In the genomic region with DNA sequence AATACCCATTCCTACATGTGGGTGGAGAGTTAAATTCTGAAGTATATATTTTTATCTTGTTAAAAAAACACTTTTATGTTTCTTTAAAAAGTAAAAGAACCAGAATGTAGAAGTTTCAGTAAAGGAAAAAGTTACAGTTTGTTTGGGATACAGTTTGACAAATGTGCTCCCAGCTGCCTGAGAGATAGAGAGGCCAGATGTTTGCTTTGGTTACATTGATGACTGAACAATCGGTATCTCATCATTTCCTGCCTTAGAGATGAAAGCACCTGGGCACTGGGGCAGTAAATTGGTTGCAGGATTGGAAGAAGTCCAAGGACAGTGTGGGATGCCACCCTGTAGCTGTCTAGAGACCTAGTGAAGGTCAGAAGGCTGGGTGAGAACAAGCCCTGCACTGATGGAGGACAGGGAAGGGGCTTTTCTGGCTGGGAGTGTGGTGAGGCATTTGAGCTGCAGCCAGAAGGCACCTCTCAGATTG, we compare ENCODE assay signal across 9 cellular contexts. TPM values are rescaled to one million over a fixed set of nuclear protein-coding genes. Genes with fewer than 3 reads are reported as not detected.
A peak's percentile ranks its signal among the peaks of the same experiment; 100 is the strongest.
DNase-seq lines count a peak whose midpoint lies in the region; ATAC-seq and TF ChIP-seq lines count a peak whose summit lies in the region.
"Had no signal": no experiment of that assay in that cellular context is flagged by ENCODE, and none has a peak within 500 bp of the region (broad histone marks: within the 10 kb centered on the region; RNA-seq: fewer than 3 reads in every experiment).

No MANE protein-coding gene starts in this region.

- H3K27ac Mint-ChIP-seq in HFFc6: peak overlapping the region; percentile 85
- H3K27ac Mint-ChIP-seq in activated CD8-positive, alpha-beta T cell treated with anti-CD3 and anti-CD28 coated beads, Interleukin-2, amount 10 ng/mL, durations not matched to agents 7 days and 5 days: peak overlapping the region; percentile 83

- ATAC-seq in activated CD8-positive, alpha-beta T cell treated with anti-CD3 and anti-CD28 coated beads, Interleukin-2, amount 10 ng/mL, durations not matched to agents 7 days and 5 days: peak; percentile 71
- ATAC-seq in right lobe of liver: peak in 3 of 4 donors; percentile 20 to 77 (median 38)
- ATAC-seq: body of pancreas had no signal

- H3K27me3 ChIP-seq in BLaER1 treated with 17β-estradiol and CSF1 and Interleukin-3, amounts not matched to agents 10 nM and 100 nM: no peaks in the 10 kb centered on the region
- H3K27me3 ChIP-seq in right lobe of liver: no peaks in the 10 kb centered on the region
- H3K27me3 ChIP-seq: body of pancreas had no signal

- peak overlapping the region; percentile 62 to 76 (median 70) for H3K4me2 ChIP-seq in BLaER1 treated with 17β-estradiol and CSF1 and Interleukin-3, amounts not matched to agents 10 nM and 100 nM

- H4K20me1 ChIP-seq in BLaER1 treated with 17β-estradiol and CSF1 and Interleukin-3, amounts not matched to agents 10 nM and 100 nM: peaks cover 99 to 100% (median 100%) of the 10 kb centered on the region in 11 experiments

- H3K4me3 Mint-ChIP-seq in HFFc6: peak overlapping the region; percentile 54
- H3K4me3 Mint-ChIP-seq in activated CD8-positive, alpha-beta T cell treated with anti-CD3 and anti-CD28 coated beads, Interleukin-2, amount 10 ng/mL, durations not matched to agents 7 days and 5 days: no peak overlapping the region

- H3K27me3 Mint-ChIP-seq in HFFc6 (ENCODE audit: insufficient read depth): peaks cover 1% of the 10 kb centered on the region; the same call in 1 of the 2 replicates
- no peaks in the 10 kb centered on the region for H3K27me3 Mint-ChIP-seq in activated CD8-positive, alpha-beta T cell treated with anti-CD3 and anti-CD28 coated beads, Interleukin-2, amount 10 ng/mL, durations not matched to agents 7 days and 5 days (ENCODE audit: low read depth)

- H3K9ac ChIP-seq in BLaER1 treated with 17β-estradiol and CSF1 and Interleukin-3, amounts not matched to agents 10 nM and 100 nM: peak overlapping the region in 9 of 11 experiments; percentile 18 to 73 (median 54); a peak in 14 of 22 replicates

- no peak overlapping the region for H3K4me3 ChIP-seq in BLaER1 treated with 17β-estradiol and CSF1 and Interleukin-3, amounts not matched to agents 10 nM and 100 nM
- H3K4me3 ChIP-seq in right lobe of liver: no peak overlapping the region
- H3K4me3 ChIP-seq: body of pancreas had no signal

- POLR2A ChIA-PET in activated CD8-positive, alpha-beta T cell treated with anti-CD3 and anti-CD28 coated beads, Interleukin-2, amount 10 ng/mL, durations not matched to agents 7 days and 5 days (lab: Charles Lee): interaction anchor here (1.0 to 1.3 kb wide), 6 partner anchors 8 to 33 kb away, joined by 3 to 5 read pairs (median 4); a partner anchor contains a TSS

- WGBS in right lobe of liver (ENCODE audit: insufficient coverage, low coverage, low lambda C conversion rate, missing lambda C conversion rate): 0% methylated on average over 1 of the region's 1 CpG

- H3K36me3 Mint-ChIP-seq in HFFc6 (ENCODE audit: low read depth): peaks cover 44% of the 10 kb centered on the region
- peaks cover 56% of the 10 kb centered on the region for H3K36me3 Mint-ChIP-seq in activated CD8-positive, alpha-beta T cell treated with anti-CD3 and anti-CD28 coated beads, Interleukin-2, amount 10 ng/mL, durations not matched to agents 7 days and 5 days (ENCODE audit: low read depth)

- peak overlapping the region in 9 of 11 experiments; percentile 50 to 80 (median 67); a peak in 18 of 22 replicates for H3K27ac ChIP-seq in BLaER1 treated with 17β-estradiol and CSF1 and Interleukin-3, amounts not matched to agents 10 nM and 100 nM
- no peak overlapping the region for H3K27ac ChIP-seq in right lobe of liver

- H3K4me1 Mint-ChIP-seq in HFFc6 (ENCODE audit: low read depth): peaks cover 79% of the 10 kb centered on the region
- H3K4me1 Mint-ChIP-seq in activated CD8-positive, alpha-beta T cell treated with anti-CD3 and anti-CD28 coated beads, Interleukin-2, amount 10 ng/mL, durations not matched to agents 7 days and 5 days (ENCODE audit: low read depth): peaks cover 63% of the 10 kb centered on the region

- no peak for TF ChIP-seq CTCF in HFFc6 (IDR thresholded peaks at IDR 0.05)
- no peak for TF ChIP-seq CTCF in right lobe of liver (IDR thresholded peaks at IDR 0.05)

- CTCF ChIA-PET in activated CD8-positive, alpha-beta T cell treated with anti-CD3 and anti-CD28 coated beads, Interleukin-2, amount 10 ng/mL, durations not matched to agents 7 days and 5 days (lab: Charles Lee): interaction anchor here (0.9 to 1.8 kb wide), 5 partner anchors 16 to 47 kb away, joined by 3 to 9 read pairs (median 7); no protein-coding TSS in a partner anchor

- H3K9me3 ChIP-seq in BLaER1 treated with 17β-estradiol and CSF1 and Interleukin-3, amounts not matched to agents 10 nM and 100 nM (replicated peaks in 1 of 11): no peaks in the 10 kb centered on the region
- no peaks in the 10 kb centered on the region for H3K9me3 ChIP-seq in right lobe of liver
- H3K9me3 ChIP-seq: body of pancreas had no signal

- DNase-seq in HFFc6: no peak
- peak; percentile 34 for DNase-seq in activated CD8-positive, alpha-beta T cell treated with anti-CD3 and anti-CD28 coated beads, Interleukin-2, amount 10 ng/mL, durations not matched to agents 7 days and 5 days
- peak in 1 of 3 donors; percentile 9 for DNase-seq in right lobe of liver
- DNase-seq in NK-92 (lab: John Stamatoyannopoulos, UW; ENCODE audit: unreplicated experiment): no peak
- DNase-seq in activated CD8-positive, alpha-beta memory T cell treated with anti-CD3 and anti-CD28 coated beads, Interleukin-2, amount 50 U/mL, for 48 hours: no peak
- no peak for DNase-seq in DMS114 treated with DMSO at 0.1 percent for 48 hours (lab: John Stamatoyannopoulos, UW; ENCODE audit: unreplicated experiment)
- DNase-seq in epidermal melanocyte (ENCODE audit: insufficient read length, low spot score): no peak
- DNase-seq: body of pancreas had no signal

- no peak for TF ChIP-seq POLR2A in right lobe of liver (IDR thresholded peaks at IDR 0.05)

- peaks cover 64 to 78% (median 71%) of the 10 kb centered on the region in 10 experiments for H3K4me1 ChIP-seq in BLaER1 treated with 17β-estradiol and CSF1 and Interleukin-3, amounts not matched to agents 10 nM and 100 nM
- peaks cover 0 to 7% (median 0%) of the 10 kb centered on the region in 4 donors for H3K4me1 ChIP-seq in right lobe of liver

- no peaks in the 10 kb centered on the region for H3K9me3 Mint-ChIP-seq in HFFc6
- H3K9me3 Mint-ChIP-seq in activated CD8-positive, alpha-beta T cell treated with anti-CD3 and anti-CD28 coated beads, Interleukin-2, amount 10 ng/mL, durations not matched to agents 7 days and 5 days (ENCODE audit: insufficient read depth): no peaks in the 10 kb centered on the region

- intact Hi-C loops in right lobe of liver (cut with DNase I): loop anchor here in 1 of 2 donors (10.0 kb wide), 1 partner anchor 51 kb away; no protein-coding TSS in a partner anchor

- H3K36me3 ChIP-seq in BLaER1 treated with 17β-estradiol and CSF1 and Interleukin-3, amounts not matched to agents 10 nM and 100 nM: peaks cover 64 to 94% (median 79%) of the 10 kb centered on the region in 11 experiments
- peaks cover 0 to 17% (median 0%) of the 10 kb centered on the region in 4 donors for H3K36me3 ChIP-seq in right lobe of liver

RNA-seq across cellular contexts. Expression of a gene that starts 16.6 kb away (rescaled TPM):
- total RNA-seq in HFFc6 (2021; fragmentation: NEBNext Ultra II Directional; extraction: Animal tissue kit (Norgen Biotek cat#: 25700)): 100 to 1,000 TPM; 128 to 148 (median 136) TPM
- 100 to 1,000 TPM; 155 to 161 TPM for total RNA-seq in activated CD8-positive, alpha-beta T cell treated with anti-CD3 and anti-CD28 coated beads, Interleukin-2, amount 10 ng/mL, durations not matched to agents 7 days and 5 days
- total RNA-seq in right lobe of liver: 10 to 100 TPM; 15.7 to 34.7 (median 23.6) TPM

RNA-seq across cellular contexts. Expression of a gene that starts 28.4 kb away (rescaled TPM):
- total RNA-seq in HFFc6 (2021; fragmentation: NEBNext Ultra II Directional; extraction: Animal tissue kit (Norgen Biotek cat#: 25700)): 10 to 100 TPM; 19.2 to 25.5 (median 21.6) TPM
- 10 to 100 TPM; 29.2 to 30.1 TPM for total RNA-seq in activated CD8-positive, alpha-beta T cell treated with anti-CD3 and anti-CD28 coated beads, Interleukin-2, amount 10 ng/mL, durations not matched to agents 7 days and 5 days
- total RNA-seq in right lobe of liver: 10 to 100 TPM in 3 of 6 experiments, 1 to 10 TPM in 3; 9.0 to 14.2 (median 10.2) TPM

Comparison
In these comparisons a context has a peak if more than half of its experiments do, and no peak if none do; other contexts are left out.
1. H3K27ac ChIP-seq: peak in BLaER1 treated with 17β-estradiol and CSF1 and Interleukin-3, amounts not matched to agents 10 nM and 100 nM (9 of 11); none in right lobe of liver (0 of 3).